1 cellular context compared by ENCODE assay signal in the genomic region with DNA sequence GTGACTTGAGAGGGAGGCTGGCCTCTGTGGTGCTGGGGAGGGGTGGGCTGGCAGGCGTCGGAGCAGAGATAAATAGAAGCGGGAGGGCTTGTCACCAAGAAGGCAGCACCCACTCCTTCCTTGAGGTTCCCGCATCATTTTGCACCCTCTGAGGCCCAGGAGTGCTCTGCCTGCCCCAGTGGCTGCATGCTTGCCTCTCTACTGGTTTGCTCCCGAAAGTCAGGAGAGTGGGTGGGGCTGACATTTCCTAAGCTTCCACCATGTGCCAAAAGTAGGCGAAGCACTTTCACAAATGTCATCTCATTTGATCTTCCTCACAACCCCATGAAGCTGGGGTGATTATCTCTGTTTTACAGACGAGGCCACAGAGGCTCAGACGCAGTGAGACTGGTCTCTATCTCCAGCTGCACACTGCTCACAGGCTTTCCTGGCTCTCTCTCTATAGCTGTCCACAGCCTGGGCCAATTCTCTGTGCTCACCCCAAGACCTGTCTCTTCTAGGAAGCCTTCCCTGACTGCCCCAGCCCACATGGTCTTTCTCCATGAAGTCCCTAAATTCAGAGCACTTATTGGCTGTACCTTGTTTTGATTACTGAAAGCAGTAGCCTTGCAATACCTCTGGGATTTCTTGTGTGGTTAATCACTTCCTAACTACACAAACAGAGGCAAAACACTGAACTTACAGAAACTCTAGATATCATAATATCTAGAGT.
TF ChIP-seq lines count a peak whose summit lies in the region.

No MANE protein-coding gene starts in this region.

TF ChIP-seq in IMR-90, 13 proteins besides CTCF, POLR2A, EP300 and RAD21 (continued from another document):
- TF ChIP-seq, protein P1, sequence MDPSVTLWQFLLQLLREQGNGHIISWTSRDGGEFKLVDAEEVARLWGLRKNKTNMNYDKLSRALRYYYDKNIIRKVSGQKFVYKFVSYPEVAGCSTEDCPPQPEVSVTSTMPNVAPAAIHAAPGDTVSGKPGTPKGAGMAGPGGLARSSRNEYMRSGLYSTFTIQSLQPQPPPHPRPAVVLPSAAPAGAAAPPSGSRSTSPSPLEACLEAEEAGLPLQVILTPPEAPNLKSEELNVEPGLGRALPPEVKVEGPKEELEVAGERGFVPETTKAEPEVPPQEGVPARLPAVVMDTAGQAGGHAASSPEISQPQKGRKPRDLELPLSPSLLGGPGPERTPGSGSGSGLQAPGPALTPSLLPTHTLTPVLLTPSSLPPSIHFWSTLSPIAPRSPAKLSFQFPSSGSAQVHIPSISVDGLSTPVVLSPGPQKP (IDR thresholded peaks at IDR 0.05; ENCODE audit: borderline replicate concordance, low read depth, low read length), result no peak
- no peak for TF ChIP-seq CEBPB (IDR thresholded peaks at IDR 0.05; ENCODE audit: low read depth, low read length)
TF ChIP-seq in IMR-90: peak in this region for 0.
